1 cellular context compared by ENCODE assay signal in genomic region chr17:7538891-7539290, GRCh38.
A peak's percentile ranks its signal among the peaks of the same experiment; 100 is the strongest.
TF ChIP-seq lines count a peak whose summit lies in the region.

No MANE protein-coding gene starts in this region.

TF ChIP-seq in endothelial cell of umbilical vein, 7 proteins besides CTCF, POLR2A, EP300 and RAD21:
- TF ChIP-seq MAX (IDR thresholded peaks at IDR 0.05; ENCODE audit: insufficient read depth, insufficient read length) (no peak), FOS (IDR thresholded peaks at IDR 0.05; ENCODE audit: borderline replicate concordance, insufficient read depth, low read length) (peak; percentile 67), EZH2 (IDR thresholded peaks at IDR 0.05; ENCODE audit: borderline replicate concordance, low read depth, low read length, severe bottlenecking) (no peak)
